ENCODE assay signal across 1 cellular context in genomic region chr5:525164-525761, GRCh38.
TF ChIP-seq lines count a peak whose summit lies in the region.

No MANE protein-coding gene starts in this region.

TF ChIP-seq in WTC11, 78 proteins besides CTCF, POLR2A, EP300 and RAD21 (continued from another document):
- TF ChIP-seq ERG (CRISPR knock-in tag; IDR thresholded peaks at IDR 0.05) = no peak
TF ChIP-seq in WTC11: peak in this region for 0.
